In the genomic region with DNA sequence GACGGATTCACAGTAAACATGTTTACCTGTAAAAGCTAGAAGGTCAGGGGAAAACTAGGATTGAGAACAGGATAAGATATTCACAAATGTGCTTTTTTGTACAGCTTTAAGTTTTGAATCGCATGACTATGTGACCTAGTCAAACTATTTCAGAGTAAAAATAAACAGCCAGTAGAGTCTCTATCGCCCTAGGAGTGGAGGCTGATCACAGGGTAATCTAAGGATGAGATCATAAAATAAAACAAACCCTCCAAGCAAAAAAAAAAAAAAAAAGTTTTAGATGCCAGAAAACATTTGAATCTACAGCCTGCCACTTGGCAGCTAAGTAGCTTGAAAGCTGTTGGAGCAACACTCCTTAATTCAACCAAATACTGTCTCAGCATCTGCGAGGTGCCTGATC, we compare ENCODE assay signal across 11 cellular contexts.
"Had no signal": no experiment of that assay in that cellular context is flagged by ENCODE, and none has a peak within 500 bp of the region (broad histone marks: within the 10 kb centered on the region; RNA-seq: fewer than 3 reads in every experiment).

No MANE protein-coding gene starts in this region.

- DNase-seq: activated CD4-positive, alpha-beta T cell treated with anti-CD3 and anti-CD28 coated beads, Interleukin-2, amount 10 ng/mL, durations not matched to agents 7 days and 5 days; activated CD4-positive, CD25-positive, alpha-beta regulatory T cell; heart right ventricle; lower lobe of right lung; stimulated activated CD4-positive, alpha-beta T cell treated with anti-CD3 and anti-CD28 coated beads, Interleukin-12 subunit alpha, Interleukin-12 subunit beta, amount 100 ng/mL, for 4 hours; stimulated activated naive CD4-positive, alpha-beta T cell; T-helper 17 cell; upper lobe of right lung had no signal

- H3K4me3 ChIP-seq: heart right ventricle, lower lobe of right lung, suprapubic skin, upper lobe of right lung had no signal

- H3K27me3 Mint-ChIP-seq: activated CD4-positive, alpha-beta T cell treated with anti-CD3 and anti-CD28 coated beads, Interleukin-2, amount 10 ng/mL, durations not matched to agents 7 days and 5 days; activated naive CD4-positive, alpha-beta T cell treated with anti-CD3 and anti-CD28 coated beads, Interleukin-2, amount 50 U/mL, for 24 hours; natural killer cell treated with Interleukin-12 subunit alpha and Interleukin-12 subunit beta and Interleukin-15 and Interleukin-18, amount 100 ng/mL, for 72 hours; T-helper 17 cell had no signal

- ATAC-seq: lower lobe of right lung; natural killer cell treated with Interleukin-12 subunit alpha and Interleukin-12 subunit beta and Interleukin-15 and Interleukin-18, amount 100 ng/mL, for 72 hours; T-helper 17 cell; upper lobe of right lung had no signal

- H3K27me3 ChIP-seq: heart right ventricle, suprapubic skin, upper lobe of right lung had no signal

- H3K27ac Mint-ChIP-seq: activated CD4-positive, alpha-beta T cell treated with anti-CD3 and anti-CD28 coated beads, Interleukin-2, amount 10 ng/mL, durations not matched to agents 7 days and 5 days; activated naive CD4-positive, alpha-beta T cell treated with anti-CD3 and anti-CD28 coated beads, Interleukin-2, amount 50 U/mL, for 24 hours; natural killer cell treated with Interleukin-12 subunit alpha and Interleukin-12 subunit beta and Interleukin-15 and Interleukin-18, amount 100 ng/mL, for 72 hours; T-helper 17 cell had no signal

- H3K4me1 ChIP-seq: lower lobe of right lung, suprapubic skin, upper lobe of right lung had no signal

- H3K27ac ChIP-seq: lower lobe of right lung, suprapubic skin, upper lobe of right lung had no signal

- H3K4me1 Mint-ChIP-seq: activated CD4-positive, alpha-beta T cell treated with anti-CD3 and anti-CD28 coated beads, Interleukin-2, amount 10 ng/mL, durations not matched to agents 7 days and 5 days; activated naive CD4-positive, alpha-beta T cell treated with anti-CD3 and anti-CD28 coated beads, Interleukin-2, amount 50 U/mL, for 24 hours; T-helper 17 cell had no signal

- H3K4me3 Mint-ChIP-seq: activated CD4-positive, alpha-beta T cell treated with anti-CD3 and anti-CD28 coated beads, Interleukin-2, amount 10 ng/mL, durations not matched to agents 7 days and 5 days; activated naive CD4-positive, alpha-beta T cell treated with anti-CD3 and anti-CD28 coated beads, Interleukin-2, amount 50 U/mL, for 24 hours; natural killer cell treated with Interleukin-12 subunit alpha and Interleukin-12 subunit beta and Interleukin-15 and Interleukin-18, amount 100 ng/mL, for 72 hours; T-helper 17 cell had no signal
